24 cellular contexts compared by ENCODE assay signal in the genomic region with DNA sequence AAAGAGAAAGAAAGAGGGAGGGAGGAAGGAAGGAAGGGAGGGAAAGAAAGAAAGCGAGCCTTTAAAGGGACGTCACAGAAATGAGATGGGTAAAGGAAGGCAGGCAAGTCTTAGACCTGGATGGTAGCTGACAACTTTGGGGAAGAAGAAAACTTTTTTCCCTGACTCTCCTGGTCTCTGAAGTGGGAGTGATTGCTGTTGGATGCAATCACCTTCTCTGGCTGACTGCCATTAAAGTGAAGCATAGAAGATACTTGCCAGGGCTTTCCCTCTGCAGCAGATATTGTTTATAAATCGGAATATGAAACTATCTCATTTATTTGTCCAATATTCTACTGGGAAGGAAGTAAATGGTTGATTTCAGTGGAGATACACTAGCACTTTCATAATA. TPM values are rescaled to one million over a fixed set of nuclear protein-coding genes. Genes with fewer than 3 reads are reported as not detected.
DNase-seq lines count a peak whose midpoint lies in the region; ATAC-seq and TF ChIP-seq lines count a peak whose summit lies in the region.
"Had no signal": no experiment of that assay in that cellular context is flagged by ENCODE, and none has a peak within 500 bp of the region (broad histone marks: within the 10 kb centered on the region; RNA-seq: fewer than 3 reads in every experiment).

No MANE protein-coding gene starts in this region.

- WGBS in body of pancreas, 2 donors: 57 to 58% methylated on average over 3 of the region's 3 CpGs

- H3K27me3 ChIP-seq in neural progenitor cell (no peaks in the 10 kb centered on the region), SJCRH30 (no peaks in the 10 kb centered on the region), body of pancreas (peaks cover 0 to 4% of the 10 kb centered on the region in 2 donors)

- no peak for TF ChIP-seq CTCF in neural progenitor cell (IDR thresholded peaks at IDR 0.05)
- no peak for TF ChIP-seq CTCF in body of pancreas (IDR thresholded peaks at IDR 0.05)

- DNase-seq in activated T-cell treated with anti-CD3 and anti-CD28 coated beads, Interleukin-2, amount 50 U/mL, for 72 hours: no peak
- DNase-seq in activated T-cell treated with anti-CD3 and anti-CD28 coated beads, Interleukin-2, amount 50 U/mL, for 48 hours: no peak
- DNase-seq in amniotic epithelial cell (ENCODE audit: low read depth) (peak; percentile 51), neural progenitor cell (ENCODE audit: low spot score) (no peak), SJCRH30 (no peak), body of pancreas (no peak)
- DNase-seq: BE2C, DMS79, GM23248, H9, HFFc6, MM.1S, NCI-H1048, NCI-H1436, NCI-H187 treated with DMSO at 0.1 percent for 48 hours, NCI-H2107, NCI-H510A, SIG-M5 had no signal

- H3K4me3 ChIP-seq in neural progenitor cell (no peak overlapping the region), SJCRH30 (no peak overlapping the region), body of pancreas (no peak overlapping the region)
- H3K4me3 ChIP-seq: GM23248, K562 had no signal

- intact Hi-C loops in body of pancreas (cut with DNase I): no loop called here

- H3K36me3 ChIP-seq in neural progenitor cell (no peaks in the 10 kb centered on the region), SJCRH30 (no peaks in the 10 kb centered on the region), body of pancreas (replicated peaks in 1 of 2; ENCODE audit: insufficient read depth in 1 of 2, low read depth in 2 of 2) (no peaks in the 10 kb centered on the region)
- H3K36me3 ChIP-seq: BE2C had no signal

- H3K36me3 Mint-ChIP-seq in activated T-cell treated with anti-CD3 and anti-CD28 coated beads, Interleukin-2, amount 50 U/mL, for 72 hours (ENCODE audit: insufficient read depth in 2 of 2): no peaks in the 10 kb centered on the region
- H3K36me3 Mint-ChIP-seq in neural progenitor cell: no peaks in the 10 kb centered on the region

- H3K27ac ChIP-seq in neural progenitor cell (no peak overlapping the region), SJCRH30 (no peak overlapping the region), body of pancreas (no peak overlapping the region)
- H3K27ac ChIP-seq: GM23248, HL-60 had no signal

- peaks cover 19% of the 10 kb centered on the region for H3F3A ChIP-seq in neural progenitor cell (ENCODE audit: low read depth)

- no peak overlapping the region for H3K9ac ChIP-seq in neural progenitor cell
- H3K9ac ChIP-seq: GM23248 had no signal

- H3K79me2 ChIP-seq in neural progenitor cell (ENCODE audit: low read depth): no peaks in the 10 kb centered on the region

- H3K9me3 ChIP-seq in neural progenitor cell (ENCODE audit: low read depth) (no peaks in the 10 kb centered on the region), SJCRH30 (replicated peaks) (no peaks in the 10 kb centered on the region), body of pancreas (no peaks in the 10 kb centered on the region)
- H3K9me3 ChIP-seq: BE2C had no signal

- no peaks in the 10 kb centered on the region for H4K20me1 ChIP-seq in neural progenitor cell (ENCODE audit: low read depth)

- H3K4me1 ChIP-seq in neural progenitor cell: peaks cover 17% of the 10 kb centered on the region
- H3K4me1 ChIP-seq in SJCRH30: no peaks in the 10 kb centered on the region
- H3K4me1 ChIP-seq in body of pancreas: no peaks in the 10 kb centered on the region
- H3K4me1 ChIP-seq: BE2C had no signal

- no peak for TF ChIP-seq POLR2A in body of pancreas (IDR thresholded peaks at IDR 0.05)

- peak overlapping the region; percentile 91 for H3K27ac Mint-ChIP-seq in activated T-cell treated with anti-CD3 and anti-CD28 coated beads, Interleukin-2, amount 50 U/mL, for 72 hours
- no peak overlapping the region for H3K27ac Mint-ChIP-seq in neural progenitor cell
- H3K27ac Mint-ChIP-seq: H9, HFFc6 had no signal

- peak overlapping the region; percentile 15 to 82 for H3K4me3 Mint-ChIP-seq in activated T-cell treated with anti-CD3 and anti-CD28 coated beads, Interleukin-2, amount 50 U/mL, for 72 hours
- no peak overlapping the region for H3K4me3 Mint-ChIP-seq in neural progenitor cell
- H3K4me3 Mint-ChIP-seq: H9, HFFc6 had no signal

- H3K27me3 Mint-ChIP-seq in activated T-cell treated with anti-CD3 and anti-CD28 coated beads, Interleukin-2, amount 50 U/mL, for 72 hours (ENCODE audit: low read depth): peaks cover 21% of the 10 kb centered on the region
- no peaks in the 10 kb centered on the region for H3K27me3 Mint-ChIP-seq in neural progenitor cell (ENCODE audit: insufficient read depth, low read depth)

- H3K4me2 ChIP-seq in neural progenitor cell: no peak overlapping the region

- peak; percentile 19 for ATAC-seq in activated T-cell treated with anti-CD3 and anti-CD28 coated beads, Interleukin-2, amount 50 U/mL, for 72 hours (replicated peaks in 1 of 2)
- ATAC-seq in HG02798 (IDR thresholded peaks at IDR 0.05; ENCODE audit: poor library complexity, unreplicated experiment): peak; percentile 7
- ATAC-seq in body of pancreas: no peak
- ATAC-seq: HepG2, K562, Panc1 had no signal

- peak overlapping the region; percentile 75 for H2AFZ ChIP-seq in neural progenitor cell (replicated peaks)
- H2AFZ ChIP-seq: GM23248 had no signal

- H3K4me1 Mint-ChIP-seq in activated T-cell treated with anti-CD3 and anti-CD28 coated beads, Interleukin-2, amount 50 U/mL, for 72 hours (ENCODE audit: low read depth): peaks cover 4% of the 10 kb centered on the region
- H3K4me1 Mint-ChIP-seq in neural progenitor cell: peaks cover 3% of the 10 kb centered on the region

- H3K9me3 Mint-ChIP-seq in activated T-cell treated with anti-CD3 and anti-CD28 coated beads, Interleukin-2, amount 50 U/mL, for 72 hours: no peaks in the 10 kb centered on the region
- no peaks in the 10 kb centered on the region for H3K9me3 Mint-ChIP-seq in neural progenitor cell
- H3K9me3 Mint-ChIP-seq: H9, HFFc6 had no signal

RNA-seq across cellular contexts. Expression of a gene that starts 27.0 kb away (rescaled TPM):
- total RNA-seq in activated T-cell treated with anti-CD3 and anti-CD28 coated beads, Interleukin-2, amount 50 U/mL, for 72 hours: under 1 TPM; 0.41 to 0.58 TPM
- total RNA-seq in neural progenitor cell (ENCODE audit: low replicate concordance): 0.34 and 2.1 TPM in 2 replicates
- 0.03 TPM in 1 of 2 replicates, not detected in the other for total RNA-seq in SJCRH30 (2014; rRNA removed; shearing (Covaris generic))
- 10 to 100 TPM in 1 of 2 donors, 1 to 10 TPM in 1; 9.6 to 22.4 TPM for total RNA-seq in body of pancreas
- total RNA-seq: HepG2, HFFc6, HT-29 had no signal
